ENCODE assay signal across 11 cellular contexts in genomic region chr15:31330836-31331235, GRCh38. TPM values are rescaled to one million over a fixed set of nuclear protein-coding genes. Genes with fewer than 3 reads are reported as not detected.
DNase-seq lines count a peak whose midpoint lies in the region; ATAC-seq, FAIRE-seq and TF ChIP-seq lines count a peak whose summit lies in the region.
"Had no signal": no experiment of that assay in that cellular context is flagged by ENCODE, and none has a peak within 500 bp of the region (broad histone marks: within the 10 kb centered on the region; RNA-seq: fewer than 3 reads in every experiment).

No MANE protein-coding gene starts in this region.

- H3K79me2 ChIP-seq in DND-41 (ENCODE audit: insufficient read depth, low read length) = peaks cover 86% of the 10 kb centered on the region

- peaks cover 60% of the 10 kb centered on the region for H3K4me1 Mint-ChIP-seq in stimulated activated memory B cell treated with anti-CD40 and anti-IgM and Interleukin-4, amounts not matched to agents 10 μg/mL and 1 μg/mL and 100 μg/mL, for 72 hours

- H3K4me1 ChIP-seq in DND-41 (ENCODE audit: insufficient read depth, low read length) (peaks cover 55% of the 10 kb centered on the region), Peyer's patch (peaks cover 3 to 64% (median 33%) of the 10 kb centered on the region in 4 donors), gastroesophageal sphincter (peaks cover 10 to 77% (median 34%) of the 10 kb centered on the region in 3 donors)

- H3K36me3 ChIP-seq in DND-41 (ENCODE audit: insufficient read depth, low read length) (peaks cover 44% of the 10 kb centered on the region), Peyer's patch (no peaks in the 10 kb centered on the region), gastroesophageal sphincter (peaks cover 0 to 4% of the 10 kb centered on the region in 2 donors)
- H3K36me3 ChIP-seq: adrenal gland, WERI-Rb-1 had no signal

- H3K9me3 ChIP-seq in DND-41 (ENCODE audit: insufficient read depth, low read length, severe bottlenecking) (no peaks in the 10 kb centered on the region), Peyer's patch (no peaks in the 10 kb centered on the region), gastroesophageal sphincter (no peaks in the 10 kb centered on the region)
- H3K9me3 ChIP-seq: adrenal gland had no signal

- TF ChIP-seq POLR2A in Peyer's patch (IDR thresholded peaks at IDR 0.05) (no peak), gastroesophageal sphincter (IDR thresholded peaks at IDR 0.05) (no peak)

- H3K27ac ChIP-seq in DND-41 (ENCODE audit: low read length) = peak overlapping the region; percentile 12; the same call in 1 of the 2 replicates
- H3K27ac ChIP-seq in Peyer's patch = peak overlapping the region; percentile 3 to 100 (median 64)
- H3K27ac ChIP-seq in gastroesophageal sphincter = peak overlapping the region in 3 of 4 donors; percentile 100
- H3K27ac ChIP-seq: WERI-Rb-1 had no signal

- H4K20me1 ChIP-seq in DND-41 (ENCODE audit: insufficient read depth, low read length) = peaks cover 74% of the 10 kb centered on the region

- peaks cover 24% of the 10 kb centered on the region for H3K36me3 Mint-ChIP-seq in stimulated activated memory B cell treated with anti-CD40 and anti-IgM and Interleukin-4, amounts not matched to agents 10 μg/mL and 1 μg/mL and 100 μg/mL, for 72 hours

- ATAC-seq in DND-41 (ENCODE audit: insufficient read depth, low read depth) (no peak), gastroesophageal sphincter (no peak), HG02884 (IDR thresholded peaks at IDR 0.05; ENCODE audit: unreplicated experiment) (no peak)
- no peak for ATAC-seq in stimulated activated memory B cell treated with anti-CD40 and anti-IgM and Interleukin-4, amounts not matched to agents 10 μg/mL and 1 μg/mL and 100 μg/mL, for 72 hours

- peak overlapping the region; percentile 81; the same call in 1 of the 2 replicates for H3K4me2 ChIP-seq in DND-41 (ENCODE audit: insufficient read depth, low read length)

- 80% methylated on average over 3 of the region's 4 CpGs; no CpG with 5 or more reads in 1 of the 2 donors for WGBS in gastroesophageal sphincter (ENCODE audit: low coverage in 1 of 2), 2 donors

- no peak overlapping the region for H2AFZ ChIP-seq in DND-41 (ENCODE audit: low read depth, low read length)

- no peaks in the 10 kb centered on the region for H3K27me3 Mint-ChIP-seq in stimulated activated memory B cell treated with anti-CD40 and anti-IgM and Interleukin-4, amounts not matched to agents 10 μg/mL and 1 μg/mL and 100 μg/mL, for 72 hours

- no peaks in the 10 kb centered on the region for H3K27me3 ChIP-seq in DND-41 (ENCODE audit: insufficient read depth, low read length, poor library complexity)
- H3K27me3 ChIP-seq in Peyer's patch = no peaks in the 10 kb centered on the region
- H3K27me3 ChIP-seq in gastroesophageal sphincter = no peaks in the 10 kb centered on the region
- H3K27me3 ChIP-seq: adrenal gland had no signal

- H3K4me3 ChIP-seq in DND-41 (ENCODE audit: low read depth in 1 of 2, low read length in 2 of 2) = 0 out of 4 replicates have a peak overlapping the region, but pooled peaks of 1 of the 2 experiments have one; percentile 24
- peak overlapping the region in 1 of 4 donors; percentile 11 for H3K4me3 ChIP-seq in Peyer's patch
- H3K4me3 ChIP-seq in gastroesophageal sphincter = no peak overlapping the region
- H3K4me3 ChIP-seq: adrenal gland had no signal

- no peak for TF ChIP-seq EP300 in gastroesophageal sphincter (IDR thresholded peaks at IDR 0.05)

- no peak for FAIRE-seq in RCC 7860 (lab: Jason Lieb, UNC)

- peak overlapping the region; percentile 85 for H3K27ac Mint-ChIP-seq in stimulated activated memory B cell treated with anti-CD40 and anti-IgM and Interleukin-4, amounts not matched to agents 10 μg/mL and 1 μg/mL and 100 μg/mL, for 72 hours

- no peak for DNase-seq in DND-41
- DNase-seq in Peyer's patch = peak in 1 of 3 donors; percentile 40
- no peak for DNase-seq in RCC 7860 (ENCODE audit: low spot score)
- DNase-seq in NK-92 treated with Interleukin-12 subunit alpha and Interleukin-12 subunit beta, amount 100 ng/mL, for 24 hours (lab: John Stamatoyannopoulos, UW) = no peak
- DNase-seq: Calu3, NCI-H2171, WERI-Rb-1 had no signal

- H3K4me3 Mint-ChIP-seq in stimulated activated memory B cell treated with anti-CD40 and anti-IgM and Interleukin-4, amounts not matched to agents 10 μg/mL and 1 μg/mL and 100 μg/mL, for 72 hours = peak overlapping the region; percentile 52

- H3K9ac ChIP-seq in DND-41 (ENCODE audit: low read depth, low read length) = 0 out of 2 replicates have a peak overlapping the region, but pooled peaks have one; percentile 12

- no peak for TF ChIP-seq CTCF in DND-41 (IDR thresholded peaks at IDR 0.05; ENCODE audit: borderline replicate concordance, extremely low read depth, low read length, poor library complexity, severe bottlenecking)
- TF ChIP-seq CTCF in Peyer's patch (IDR thresholded peaks at IDR 0.05) = no peak
- no peak for TF ChIP-seq CTCF in gastroesophageal sphincter (IDR thresholded peaks at IDR 0.05)

- no peaks in the 10 kb centered on the region for H3K9me3 Mint-ChIP-seq in stimulated activated memory B cell treated with anti-CD40 and anti-IgM and Interleukin-4, amounts not matched to agents 10 μg/mL and 1 μg/mL and 100 μg/mL, for 72 hours

RNA-seq across cellular contexts. Expression of gene KLF13, which starts 4.2 kb away (rescaled TPM):
- 10 to 100 TPM; 51.2 to 80.4 (median 75.6) TPM for total RNA-seq in Peyer's patch
- 100 to 1,000 TPM in 1 of 4 donors, 10 to 100 TPM in 3; 49.7 to 106 (median 76.1) TPM for total RNA-seq in gastroesophageal sphincter

Comparison
In these comparisons a context has a peak if more than half of its experiments do, and no peak if none do; other contexts are left out.
1. H3K27ac ChIP-seq: peak in every context shown above with its lines; median percentile 100 in gastroesophageal sphincter; 64 in Peyer's patch; 12 in DND-41.